Comparison of ENCODE assay signal across 8 cellular contexts in the genomic region with DNA sequence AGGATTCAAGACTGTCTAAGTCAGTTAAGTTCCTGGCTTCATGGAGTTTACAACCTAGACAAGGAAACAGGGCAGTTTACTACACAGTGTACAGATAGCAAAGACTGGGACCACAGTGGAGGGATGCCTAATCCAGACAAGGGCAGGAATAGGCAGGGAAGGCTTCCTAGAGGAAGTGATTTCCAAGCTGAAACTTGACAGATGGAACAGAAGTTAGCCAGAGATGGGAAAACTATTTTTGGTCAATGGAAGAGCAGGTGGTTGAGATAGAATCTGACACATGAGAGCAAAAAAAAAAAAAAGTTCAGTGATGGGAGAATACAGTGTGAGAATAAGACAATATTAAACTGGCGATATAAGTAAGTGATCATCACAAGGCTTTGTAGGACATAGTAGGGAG. TPM values are rescaled to one million over a fixed set of nuclear protein-coding genes. Genes with fewer than 3 reads are reported as not detected.
DNase-seq lines count a peak whose midpoint lies in the region; ATAC-seq and TF ChIP-seq lines count a peak whose summit lies in the region.

No MANE protein-coding gene starts in this region.

- peak overlapping the region; percentile 90 for H3K4me3 ChIP-seq in GM23338
- H3K4me3 ChIP-seq in esophagus muscularis mucosa: peak overlapping the region; percentile 72 to 93 (median 82)
- H3K4me3 ChIP-seq in rectal smooth muscle tissue (ENCODE audit: low read length): peak overlapping the region; percentile 100

- H3K27me3 Mint-ChIP-seq in GM23338 (ENCODE audit: insufficient read depth, low read depth, poor library complexity): peaks cover 12% of the 10 kb centered on the region

- H3K4me1 ChIP-seq in GM23338 (ENCODE audit: insufficient read depth) (peaks cover 37% of the 10 kb centered on the region), esophagus muscularis mucosa (peaks cover 16 to 37% (median 31%) of the 10 kb centered on the region in 4 donors), rectal smooth muscle tissue (ENCODE audit: control insufficient read depth, insufficient read depth, low read length) (peaks cover 16% of the 10 kb centered on the region)

- no peaks in the 10 kb centered on the region for H3K9me3 Mint-ChIP-seq in GM23338

- no peak overlapping the region for H3K9ac ChIP-seq in rectal smooth muscle tissue (ENCODE audit: low read length)

- H4K20me1 ChIP-seq in GM23338 (replicated peaks; ENCODE audit: insufficient read depth): peaks cover 14% of the 10 kb centered on the region

- H3K36me3 ChIP-seq in GM23338 (ENCODE audit: insufficient read depth) (peaks cover 21% of the 10 kb centered on the region), esophagus muscularis mucosa (peaks cover 5 to 50% (median 33%) of the 10 kb centered on the region in 4 donors), rectal smooth muscle tissue (ENCODE audit: control insufficient read depth, insufficient read depth, low read length) (peaks cover 5% of the 10 kb centered on the region)

- peak overlapping the region; percentile 98 for H3K27ac ChIP-seq in GM23338 (ENCODE audit: low read depth)
- peak overlapping the region in 3 of 4 donors; percentile 85 to 92 (median 87) for H3K27ac ChIP-seq in esophagus muscularis mucosa (replicated peaks in 1 of 4)
- H3K27ac ChIP-seq in rectal smooth muscle tissue (ENCODE audit: low read depth, low read length): no peak overlapping the region

- no peak for ATAC-seq in GM23338
- no peak for ATAC-seq in HG02970 (IDR thresholded peaks at IDR 0.05; ENCODE audit: low FRiP score, unreplicated experiment)

- H3F3A ChIP-seq in GM23338 (replicated peaks; ENCODE audit: low read depth): peaks cover 17% of the 10 kb centered on the region

- H3K27ac Mint-ChIP-seq in GM23338: peak overlapping the region; percentile 97

- H3K79me2 ChIP-seq in GM23338 (replicated peaks; ENCODE audit: insufficient read depth): peaks cover 42% of the 10 kb centered on the region

- TF ChIP-seq EP300 in esophagus muscularis mucosa (IDR thresholded peaks at IDR 0.05): no peak

- no peaks in the 10 kb centered on the region for H3K9me2 ChIP-seq in GM23338 (ENCODE audit: insufficient read depth)

- DNase-seq in GM23338 (ENCODE audit: low spot score) (no peak), esophagus muscularis mucosa (ENCODE audit: extremely low spot score) (no peak), NCI-H1436 treated with DMSO at 0.1 percent for 48 hours (lab: John Stamatoyannopoulos, UW) (no peak), T1000 (lab: John Stamatoyannopoulos, UW) (no peak), DMS153 treated with DMSO at 0.1 percent for 48 hours (lab: John Stamatoyannopoulos, UW; ENCODE audit: unreplicated experiment) (no peak)

- 91% methylated on average over 1 of the region's 1 CpG for WGBS in esophagus muscularis mucosa

- H3K4me3 Mint-ChIP-seq in GM23338: peak overlapping the region; percentile 93

- H3K4me1 Mint-ChIP-seq in GM23338: peaks cover 23% of the 10 kb centered on the region

- TF ChIP-seq POLR2A in Raji (IDR thresholded peaks at IDR 0.05; ENCODE audit: insufficient read depth, low read depth, low read length): 0 out of 2 replicates have a peak, but pooled peaks have one; percentile 9
- no peak for TF ChIP-seq POLR2A in esophagus muscularis mucosa (IDR thresholded peaks at IDR 0.05; ENCODE audit: low read depth)

- H3K36me3 Mint-ChIP-seq in GM23338 (ENCODE audit: low read depth): peaks cover 58% of the 10 kb centered on the region

- H3K9me3 ChIP-seq in esophagus muscularis mucosa: no peaks in the 10 kb centered on the region

- H2AFZ ChIP-seq in GM23338: no peak overlapping the region

- TF ChIP-seq CTCF in GM23338 (conservative IDR thresholded peaks at IDR 0.05; ENCODE audit: low read depth in 2 of 2): no peak
- TF ChIP-seq CTCF in esophagus muscularis mucosa (IDR thresholded peaks at IDR 0.05): no peak

- intact Hi-C loops in esophagus muscularis mucosa (cut with DNase I): loop anchor here (5.0 kb wide), 1 partner anchor 88 kb away; a partner anchor contains a TSS

- H3K27me3 ChIP-seq in GM23338 (ENCODE audit: insufficient read depth): no peaks in the 10 kb centered on the region
- no peaks in the 10 kb centered on the region for H3K27me3 ChIP-seq in esophagus muscularis mucosa
- H3K27me3 ChIP-seq in rectal smooth muscle tissue (ENCODE audit: control insufficient read depth, insufficient read depth, low read length): no peaks in the 10 kb centered on the region

- peak overlapping the region; percentile 91 for H3K4me2 ChIP-seq in GM23338

TF ChIP-seq in GM23338, 12 proteins besides CTCF, POLR2A, EP300 and RAD21:
- TF ChIP-seq NANOG (IDR thresholded peaks at IDR 0.05; ENCODE audit: borderline replicate concordance) (no peak), STAT1 (IDR thresholded peaks at IDR 0.05; ENCODE audit: unreplicated experiment) (no peak), ZNF331 (CRISPR knock-in tag; IDR thresholded peaks at IDR 0.05; ENCODE audit: low read depth) (no peak), ZNF114 (CRISPR knock-in tag; IDR thresholded peaks at IDR 0.05) (no peak)
- TF ChIP-seq, protein P1, sequence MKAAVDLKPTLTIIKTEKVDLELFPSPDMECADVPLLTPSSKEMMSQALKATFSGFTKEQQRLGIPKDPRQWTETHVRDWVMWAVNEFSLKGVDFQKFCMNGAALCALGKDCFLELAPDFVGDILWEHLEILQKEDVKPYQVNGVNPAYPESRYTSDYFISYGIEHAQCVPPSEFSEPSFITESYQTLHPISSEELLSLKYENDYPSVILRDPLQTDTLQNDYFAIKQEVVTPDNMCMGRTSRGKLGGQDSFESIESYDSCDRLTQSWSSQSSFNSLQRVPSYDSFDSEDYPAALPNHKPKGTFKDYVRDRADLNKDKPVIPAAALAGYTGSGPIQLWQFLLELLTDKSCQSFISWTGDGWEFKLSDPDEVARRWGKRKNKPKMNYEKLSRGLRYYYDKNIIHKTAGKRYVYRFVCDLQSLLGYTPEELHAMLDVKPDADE (IDR thresholded peaks at IDR 0.05): no peak
- TF ChIP-seq, protein P2, sequence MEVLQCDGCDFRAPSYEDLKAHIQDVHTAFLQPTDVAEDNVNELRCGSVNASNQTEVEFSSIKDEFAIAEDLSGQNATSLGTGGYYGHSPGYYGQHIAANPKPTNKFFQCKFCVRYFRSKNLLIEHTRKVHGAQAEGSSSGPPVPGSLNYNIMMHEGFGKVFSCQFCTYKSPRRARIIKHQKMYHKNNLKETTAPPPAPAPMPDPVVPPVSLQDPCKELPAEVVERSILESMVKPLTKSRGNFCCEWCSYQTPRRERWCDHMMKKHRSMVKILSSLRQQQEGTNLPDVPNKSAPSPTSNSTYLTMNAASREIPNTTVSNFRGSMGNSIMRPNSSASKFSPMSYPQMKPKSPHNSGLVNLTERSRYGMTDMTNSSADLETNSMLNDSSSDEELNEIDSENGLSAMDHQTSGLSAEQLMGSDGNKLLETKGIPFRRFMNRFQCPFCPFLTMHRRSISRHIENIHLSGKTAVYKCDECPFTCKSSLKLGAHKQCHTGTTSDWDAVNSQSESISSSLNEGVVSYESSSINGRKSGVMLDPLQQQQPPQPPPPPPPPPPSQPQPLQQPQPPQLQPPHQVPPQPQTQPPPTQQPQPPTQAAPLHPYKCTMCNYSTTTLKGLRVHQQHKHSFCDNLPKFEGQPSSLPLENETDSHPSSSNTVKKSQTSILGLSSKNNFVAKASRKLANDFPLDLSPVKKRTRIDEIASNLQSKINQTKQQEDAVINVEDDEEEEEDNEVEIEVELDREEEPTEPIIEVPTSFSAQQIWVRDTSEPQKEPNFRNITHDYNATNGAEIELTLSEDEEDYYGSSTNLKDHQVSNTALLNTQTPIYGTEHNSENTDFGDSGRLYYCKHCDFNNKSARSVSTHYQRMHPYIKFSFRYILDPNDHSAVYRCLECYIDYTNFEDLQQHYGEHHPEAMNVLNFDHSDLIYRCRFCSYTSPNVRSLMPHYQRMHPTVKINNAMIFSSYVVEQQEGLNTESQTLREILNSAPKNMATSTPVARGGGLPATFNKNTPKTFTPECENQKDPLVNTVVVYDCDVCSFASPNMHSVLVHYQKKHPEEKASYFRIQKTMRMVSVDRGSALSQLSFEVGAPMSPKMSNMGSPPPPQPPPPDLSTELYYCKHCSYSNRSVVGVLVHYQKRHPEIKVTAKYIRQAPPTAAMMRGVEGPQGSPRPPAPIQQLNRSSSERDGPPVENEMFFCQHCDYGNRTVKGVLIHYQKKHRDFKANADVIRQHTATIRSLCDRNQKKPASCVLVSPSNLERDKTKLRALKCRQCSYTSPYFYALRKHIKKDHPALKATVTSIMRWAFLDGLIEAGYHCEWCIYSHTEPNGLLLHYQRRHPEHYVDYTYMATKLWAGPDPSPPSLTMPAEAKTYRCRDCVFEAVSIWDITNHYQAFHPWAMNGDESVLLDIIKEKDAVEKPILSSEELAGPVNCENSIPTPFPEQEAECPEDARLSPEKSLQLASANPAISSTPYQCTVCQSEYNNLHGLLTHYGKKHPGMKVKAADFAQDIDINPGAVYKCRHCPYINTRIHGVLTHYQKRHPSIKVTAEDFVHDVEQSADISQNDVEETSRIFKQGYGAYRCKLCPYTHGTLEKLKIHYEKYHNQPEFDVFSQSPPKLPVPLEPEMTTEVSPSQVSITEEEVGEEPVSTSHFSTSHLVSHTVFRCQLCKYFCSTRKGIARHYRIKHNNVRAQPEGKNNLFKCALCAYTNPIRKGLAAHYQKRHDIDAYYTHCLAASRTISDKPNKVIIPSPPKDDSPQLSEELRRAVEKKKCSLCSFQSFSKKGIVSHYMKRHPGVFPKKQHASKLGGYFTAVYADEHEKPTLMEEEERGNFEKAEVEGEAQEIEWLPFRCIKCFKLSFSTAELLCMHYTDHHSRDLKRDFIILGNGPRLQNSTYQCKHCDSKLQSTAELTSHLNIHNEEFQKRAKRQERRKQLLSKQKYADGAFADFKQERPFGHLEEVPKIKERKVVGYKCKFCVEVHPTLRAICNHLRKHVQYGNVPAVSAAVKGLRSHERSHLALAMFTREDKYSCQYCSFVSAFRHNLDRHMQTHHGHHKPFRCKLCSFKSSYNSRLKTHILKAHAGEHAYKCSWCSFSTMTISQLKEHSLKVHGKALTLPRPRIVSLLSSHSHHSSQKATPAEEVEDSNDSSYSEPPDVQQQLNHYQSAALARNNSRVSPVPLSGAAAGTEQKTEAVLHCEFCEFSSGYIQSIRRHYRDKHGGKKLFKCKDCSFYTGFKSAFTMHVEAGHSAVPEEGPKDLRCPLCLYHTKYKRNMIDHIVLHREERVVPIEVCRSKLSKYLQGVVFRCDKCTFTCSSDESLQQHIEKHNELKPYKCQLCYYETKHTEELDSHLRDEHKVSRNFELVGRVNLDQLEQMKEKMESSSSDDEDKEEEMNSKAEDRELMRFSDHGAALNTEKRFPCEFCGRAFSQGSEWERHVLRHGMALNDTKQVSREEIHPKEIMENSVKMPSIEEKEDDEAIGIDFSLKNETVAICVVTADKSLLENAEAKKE (CRISPR knock-in tag; IDR thresholded peaks at IDR 0.05): no peak

RNA-seq across cellular contexts. Expression of a gene that starts 1.3 kb away (rescaled TPM):
- 168 and 188 TPM in 2 replicates for total RNA-seq in GM23338 (2014; rRNA removed; shearing (Covaris generic))
- polyA plus RNA-seq in GM23338 (2016; fragmentation: Nextera tagmentation; extraction: Ambion mirVana): 166 and 174 TPM in 2 replicates
- 10 to 100 TPM; 53.3 to 73.2 (median 57.5) TPM for total RNA-seq in esophagus muscularis mucosa

RNA-seq across cellular contexts. Expression of a gene that starts 1.4 kb away (rescaled TPM):
- total RNA-seq in GM23338 (2014; rRNA removed; shearing (Covaris generic)): 13.6 and 16.1 TPM in 2 replicates
- polyA plus RNA-seq in GM23338 (2016; fragmentation: Nextera tagmentation; extraction: Ambion mirVana): 17.7 and 18.1 TPM in 2 replicates
- 10 to 100 TPM; 12.5 to 19.6 (median 18.1) TPM for total RNA-seq in esophagus muscularis mucosa
